13 cellular contexts compared by ENCODE assay signal in genomic region chr2:1727796-1728474, GRCh38. TPM values are rescaled to one million over a fixed set of nuclear protein-coding genes. Genes with fewer than 3 reads are reported as not detected.
A peak's percentile ranks its signal among the peaks of the same experiment; 100 is the strongest.
DNase-seq lines count a peak whose midpoint lies in the region; ATAC-seq and TF ChIP-seq lines count a peak whose summit lies in the region.
"Had no signal": no experiment of that assay in that cellular context is flagged by ENCODE, and none has a peak within 500 bp of the region (broad histone marks: within the 10 kb centered on the region; RNA-seq: fewer than 3 reads in every experiment).

No MANE protein-coding gene starts in this region.

- intact Hi-C loops in upper lobe of right lung (cut with DNase I): no loop called here
- intact Hi-C loops in spleen (cut with DNase I; ENCODE audit: low total_unique reads): no loop called here

- DNase-seq in activated CD8-positive, alpha-beta memory T cell treated with anti-CD3 and anti-CD28 coated beads for 24 hours: peak; percentile 24
- no peak for DNase-seq in activated CD8-positive, alpha-beta memory T cell treated with anti-CD3 and anti-CD28 coated beads, Interleukin-2, amount 50 U/mL, for 4 hours
- DNase-seq in fibroblast of lung (ENCODE audit: low read depth in 2 of 2) (no peak), osteocyte (ENCODE audit: extremely low spot score, unreplicated experiment) (peak; percentile 67), upper lobe of right lung (no peak), spleen (no peak), GM23248 (no peak), BE2C (no peak)
- DNase-seq: activated naive CD4-positive, alpha-beta T cell; NCI-H1694 treated with DMSO at 0.1 percent for 48 hours had no signal

- no peak overlapping the region for H2AFZ ChIP-seq in fibroblast of lung (ENCODE audit: low read length)
- H2AFZ ChIP-seq in GM23248: no peak overlapping the region

- H3K79me2 ChIP-seq in fibroblast of lung (ENCODE audit: control insufficient read depth, insufficient read depth, low read length): peaks cover 51% of the 10 kb centered on the region
- peaks cover 67% of the 10 kb centered on the region for H3K79me2 ChIP-seq in GM23248 (ENCODE audit: insufficient read depth)

- peak overlapping the region; percentile 63 for H3K4me3 Mint-ChIP-seq in osteocyte (ENCODE audit: unreplicated experiment)
- H3K4me3 Mint-ChIP-seq: stimulated activated naive CD8-positive, alpha-beta T cell treated with anti-CD3 and anti-CD28 coated beads, Interleukin-15, amount 100 ng/mL, for 72 hours had no signal

- in situ Hi-C loops in GM23248 (cut with MboI): no loop called here

- H3K9me2 ChIP-seq in GM23248 (ENCODE audit: insufficient read depth): peaks cover 6% of the 10 kb centered on the region; the same call in 1 of the 2 replicates

- ATAC-seq in upper lobe of right lung: peak; percentile 26
- ATAC-seq: A549; stimulated activated naive CD8-positive, alpha-beta T cell treated with anti-CD3 and anti-CD28 coated beads, Interleukin-15, amount 100 ng/mL, for 72 hours had no signal

- H3K4me1 ChIP-seq in fibroblast of lung (ENCODE audit: control insufficient read depth, extremely low read depth, insufficient read depth, low read length) (peaks cover 38% of the 10 kb centered on the region), upper lobe of right lung (peaks cover 36% of the 10 kb centered on the region), spleen (peaks cover 0 to 24% (median 10%) of the 10 kb centered on the region in 6 donors), GM23248 (ENCODE audit: insufficient read depth) (peaks cover 45% of the 10 kb centered on the region), BE2C (peaks cover 8% of the 10 kb centered on the region)

- H3K27me3 ChIP-seq in fibroblast of lung (ENCODE audit: control insufficient read depth, insufficient read depth, low read length) (no peaks in the 10 kb centered on the region), upper lobe of right lung (no peaks in the 10 kb centered on the region), spleen (replicated peaks in 1 of 7) (no peaks in the 10 kb centered on the region), GM23248 (replicated peaks; ENCODE audit: insufficient read depth) (no peaks in the 10 kb centered on the region), BE2C (no peaks in the 10 kb centered on the region)
- H3K27me3 ChIP-seq: body of pancreas had no signal

- H3K27ac Mint-ChIP-seq in osteocyte (ENCODE audit: unreplicated experiment): peak overlapping the region; percentile 99

- peak overlapping the region; percentile 12 for H3K9ac ChIP-seq in fibroblast of lung (ENCODE audit: insufficient read depth, low read length)
- no peak overlapping the region for H3K9ac ChIP-seq in GM23248

- H3F3A ChIP-seq in GM23248 (ENCODE audit: insufficient read depth): peaks cover 59% of the 10 kb centered on the region

- WGBS in spleen, 5 donors: 90 to 97% (median 91%) methylated on average over 16 of the region's 16 CpGs
- WGBS in GM23248 (ENCODE audit: low coverage in 1 of 2, low lambda C conversion rate in 2 of 2, missing lambda C conversion rate in 2 of 2), 2 experiments: 98 to 99% methylated on average over 16 of the region's 16 CpGs

- H3K36me3 Mint-ChIP-seq in osteocyte (ENCODE audit: unreplicated experiment): peaks cover 10% of the 10 kb centered on the region

- H3K4me2 ChIP-seq in fibroblast of lung (ENCODE audit: extremely low read depth, insufficient read depth, low read length) (no peak overlapping the region), GM23248 (ENCODE audit: unreplicated experiment) (no peak overlapping the region)
- H3K4me2 ChIP-seq: A549 had no signal

- H3K4me3 ChIP-seq in fibroblast of lung (replicated peaks in 1 of 4; ENCODE audit: control extremely low read depth in 1 of 4, insufficient read depth in 1 of 4, low read depth in 3 of 4, low read length in 4 of 4) (no peak overlapping the region), upper lobe of right lung (peak overlapping the region; percentile 8), spleen (no peak overlapping the region), GM23248 (no peak overlapping the region), BE2C (ENCODE audit: low read depth, low read length) (no peak overlapping the region)
- H3K4me3 ChIP-seq: A549 had no signal

- H3K36me3 ChIP-seq in fibroblast of lung (ENCODE audit: control insufficient read depth, insufficient read depth, low read length): no peaks in the 10 kb centered on the region
- no peaks in the 10 kb centered on the region for H3K36me3 ChIP-seq in upper lobe of right lung
- no peaks in the 10 kb centered on the region for H3K36me3 ChIP-seq in spleen
- no peaks in the 10 kb centered on the region for H3K36me3 ChIP-seq in GM23248 (ENCODE audit: low read depth)
- H3K36me3 ChIP-seq in BE2C: no peaks in the 10 kb centered on the region

- H3K4me1 Mint-ChIP-seq in osteocyte (ENCODE audit: unreplicated experiment): peaks cover 71% of the 10 kb centered on the region
- H3K4me1 Mint-ChIP-seq: stimulated activated naive CD8-positive, alpha-beta T cell treated with anti-CD3 and anti-CD28 coated beads, Interleukin-15, amount 100 ng/mL, for 72 hours had no signal

- H3K27ac ChIP-seq in fibroblast of lung (ENCODE audit: insufficient read depth, low read length) (peak overlapping the region; percentile 95), upper lobe of right lung (peak overlapping the region; percentile 66), spleen (no peak overlapping the region), GM23248 (no peak overlapping the region)
- H3K27ac ChIP-seq: A549, body of pancreas had no signal

- peaks cover 8% of the 10 kb centered on the region for H3K9me3 Mint-ChIP-seq in osteocyte (ENCODE audit: unreplicated experiment)
- H3K9me3 Mint-ChIP-seq: stimulated activated naive CD8-positive, alpha-beta T cell treated with anti-CD3 and anti-CD28 coated beads, Interleukin-15, amount 100 ng/mL, for 72 hours had no signal

- no peak for TF ChIP-seq CTCF in fibroblast of lung (conservative IDR thresholded peaks at IDR 0.05 in 1 of 2, IDR thresholded peaks at IDR 0.05 in 1 of 2; ENCODE audit: low read depth in 1 of 2, low read length in 2 of 2)
- TF ChIP-seq CTCF in osteocyte (IDR thresholded peaks at IDR 0.05): no peak
- TF ChIP-seq CTCF in upper lobe of right lung (IDR thresholded peaks at IDR 0.05): no peak
- TF ChIP-seq CTCF in spleen (IDR thresholded peaks at IDR 0.05 in 8 of 11, conservative IDR thresholded peaks at IDR 0.05 in 3 of 11): no peak
- TF ChIP-seq CTCF in BE2C (IDR thresholded peaks at IDR 0.05; ENCODE audit: low read depth, low read length): no peak

- H4K20me1 ChIP-seq in fibroblast of lung (ENCODE audit: control insufficient read depth, extremely low read depth, insufficient read depth, low read length): peaks cover 1% of the 10 kb centered on the region
- no peaks in the 10 kb centered on the region for H4K20me1 ChIP-seq in GM23248 (ENCODE audit: insufficient read depth)

- no peaks in the 10 kb centered on the region for H3K27me3 Mint-ChIP-seq in osteocyte (ENCODE audit: unreplicated experiment)

- H3K9me3 ChIP-seq in fibroblast of lung (ENCODE audit: control insufficient read depth, insufficient read depth, low read depth, low read length) (no peaks in the 10 kb centered on the region), upper lobe of right lung (no peaks in the 10 kb centered on the region), spleen (no peaks in the 10 kb centered on the region), GM23248 (ENCODE audit: low read depth) (no peaks in the 10 kb centered on the region), BE2C (no peaks in the 10 kb centered on the region)
- H3K9me3 ChIP-seq: A549, body of pancreas had no signal

- no peak for TF ChIP-seq POLR2A in spleen (IDR thresholded peaks at IDR 0.05)

RNA-seq across cellular contexts. Expression of gene PXDN, which starts 16.4 kb away (rescaled TPM):
- 111 and 153 TPM in 2 replicates for total RNA-seq in fibroblast of lung
- polyA plus RNA-seq in fibroblast of lung: 160 and 298 TPM in 2 replicates
- 135 and 343 TPM in 2 replicates for polyA plus RNA-seq in fibroblast of lung (2012)
- 231 and 511 TPM in 2 replicates for polyA minus RNA-seq in fibroblast of lung (ENCODE audit: low replicate concordance)
- total RNA-seq in osteocyte: 459 and 488 TPM in 2 replicates
- 58.4 TPM for total RNA-seq in upper lobe of right lung
- 10 to 100 TPM; 25.1 to 49.3 (median 38.7) TPM for total RNA-seq in spleen
- polyA plus RNA-seq in spleen: 1 to 10 TPM; 1.9 to 3.6 (median 1.9) TPM
- 263 and 291 TPM in 2 replicates for total RNA-seq in GM23248 (2014; rRNA removed; shearing (Covaris generic))
- polyA plus RNA-seq in GM23248 (2016; fragmentation: Nextera tagmentation; extraction: Ambion mirVana): 222 and 235 TPM in 2 replicates
- 7.4 TPM for polyA plus RNA-seq in BE2C (2012; ENCODE audit: insufficient read depth, insufficient read length, low read depth)

Comparison
In these comparisons a context has a peak if more than half of its experiments do, and no peak if none do; other contexts are left out.
1. DNase-seq: peak in activated CD8-positive, alpha-beta memory T cell treated with anti-CD3 and anti-CD28 coated beads for 24 hours (single experiment) and osteocyte (single experiment); none in activated CD8-positive, alpha-beta memory T cell treated with anti-CD3 and anti-CD28 coated beads, Interleukin-2, amount 50 U/mL, for 4 hours (single experiment), fibroblast of lung (0 of 2), upper lobe of right lung (single experiment), spleen (single experiment), GM23248 (single experiment) and BE2C (single experiment).
2. H3K27ac ChIP-seq: peak in fibroblast of lung (single experiment) and upper lobe of right lung (single experiment); none in spleen (0 of 8) and GM23248 (single experiment).